Comparison of ENCODE assay signal across 1 cellular context in genomic region chr15:52002351-52002750, GRCh38.
TF ChIP-seq lines count a peak whose summit lies in the region.

No MANE protein-coding gene starts in this region.

TF ChIP-seq in K562, 482 proteins besides CTCF, POLR2A, EP300 and RAD21 (continued from another document):
- no peak for TF ChIP-seq ZMIZ1 (IDR thresholded peaks at IDR 0.05; ENCODE audit: low read depth in 2 of 2, low read length in 2 of 2)
- no peak for TF ChIP-seq REST (CRISPR knock-in tag; IDR thresholded peaks at IDR 0.05; ENCODE audit: low read depth)
